Comparison of ENCODE assay signal across 1 cellular context in genomic region chr3:61809879-61810278, GRCh38.
TF ChIP-seq lines count a peak whose summit lies in the region.

No MANE protein-coding gene starts in this region.

TF ChIP-seq in GM23338, 12 proteins besides CTCF, POLR2A, EP300 and RAD21 (continued from another document):
- TF ChIP-seq REST (IDR thresholded peaks at IDR 0.05; ENCODE audit: unreplicated experiment) (no peak), ZNF114 (CRISPR knock-in tag; IDR thresholded peaks at IDR 0.05) (no peak), EZH2phosphoT487 (IDR thresholded peaks at IDR 0.05; ENCODE audit: unreplicated experiment) (no peak), EZH2 (IDR thresholded peaks at IDR 0.05; ENCODE audit: low read depth, unreplicated experiment) (no peak), STAT1 (IDR thresholded peaks at IDR 0.05; ENCODE audit: unreplicated experiment) (no peak), POLR2AphosphoS5 (IDR thresholded peaks at IDR 0.05; ENCODE audit: low read depth) (no peak), NANOG (IDR thresholded peaks at IDR 0.05; ENCODE audit: borderline replicate concordance) (no peak)
TF ChIP-seq in GM23338: peak in this region for 0.
